10 cellular contexts compared by ENCODE assay signal in the genomic region with DNA sequence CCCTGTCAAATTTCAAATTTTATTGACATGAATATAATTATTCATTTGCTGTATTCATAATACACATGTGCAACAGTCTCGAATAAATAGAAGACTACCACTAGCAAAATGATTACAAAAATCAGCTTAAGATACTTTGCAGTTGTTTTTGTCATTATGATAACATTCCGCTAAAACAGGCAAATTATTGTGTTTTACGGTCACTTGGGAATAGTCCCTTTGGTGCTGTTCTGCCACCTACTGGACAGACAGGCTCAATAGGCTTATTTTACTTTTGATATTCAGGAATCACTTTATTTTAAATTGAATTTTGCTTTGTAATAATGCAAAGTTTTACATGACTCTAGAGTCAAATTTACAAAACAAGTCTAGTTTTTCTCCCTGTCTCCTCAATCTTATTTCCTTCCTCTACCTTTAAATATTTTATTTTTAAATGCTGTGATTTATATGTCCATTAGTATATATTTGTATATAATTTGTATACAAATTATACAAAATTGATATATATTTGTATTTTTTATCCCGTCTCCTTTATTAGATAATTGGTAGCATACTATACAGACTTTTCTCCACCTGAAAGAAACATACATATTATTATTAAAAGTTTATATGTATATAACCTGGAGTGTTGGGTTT.
DNase-seq lines count a peak whose midpoint lies in the region; ATAC-seq, FAIRE-seq and TF ChIP-seq lines count a peak whose summit lies in the region.
"Had no signal": no experiment of that assay in that cellular context is flagged by ENCODE, and none has a peak within 500 bp of the region (broad histone marks: within the 10 kb centered on the region; RNA-seq: fewer than 3 reads in every experiment).

No MANE protein-coding gene starts in this region.

- no peak overlapping the region for H2AFZ ChIP-seq in GM23338

- no peak overlapping the region for H3K4me3 Mint-ChIP-seq in GM23338
- H3K4me3 Mint-ChIP-seq: naive B cell had no signal

- no peaks in the 10 kb centered on the region for H3K9me2 ChIP-seq in GM23338 (ENCODE audit: insufficient read depth)

- no peaks in the 10 kb centered on the region for H4K20me1 ChIP-seq in GM23338 (replicated peaks; ENCODE audit: insufficient read depth)

- peaks cover 18% of the 10 kb centered on the region for H3K4me1 Mint-ChIP-seq in GM23338
- H3K4me1 Mint-ChIP-seq: naive B cell had no signal

- no peak overlapping the region for H3K27ac ChIP-seq in GM23338 (ENCODE audit: low read depth)
- H3K27ac ChIP-seq: SJCRH30 had no signal

- peak; percentile 78 to 92 for TF ChIP-seq CTCF in GM23338 (conservative IDR thresholded peaks at IDR 0.05; ENCODE audit: low read depth in 2 of 2)
- peak; percentile 80 for TF ChIP-seq CTCF in retinal pigment epithelial cell (conservative IDR thresholded peaks at IDR 0.05; ENCODE audit: low read depth, low read length)

- DNase-seq in COR-L47 (lab: John Stamatoyannopoulos, UW), result peak; percentile 41
- peak; percentile 70 for DNase-seq in GM23338 (ENCODE audit: low spot score)
- peak; percentile 13 for DNase-seq in RCC 7860 (ENCODE audit: low spot score)
- peak; percentile 42 for DNase-seq in fibroblast of gingiva (ENCODE audit: low read depth)
- peak; percentile 36 for DNase-seq in retinal pigment epithelial cell (ENCODE audit: low read depth)
- DNase-seq in NK-92 (lab: John Stamatoyannopoulos, UW; ENCODE audit: unreplicated experiment), result no peak
- DNase-seq: naive B cell had no signal

- no peaks in the 10 kb centered on the region for H3K36me3 ChIP-seq in GM23338 (ENCODE audit: insufficient read depth)
- H3K36me3 ChIP-seq: SJCRH30 had no signal

- H3K4me2 ChIP-seq in GM23338, result no peak overlapping the region

- FAIRE-seq in RCC 7860 (lab: Jason Lieb, UNC), result peak; percentile 60

- no peaks in the 10 kb centered on the region for H3K4me1 ChIP-seq in GM23338 (ENCODE audit: insufficient read depth)

- H3F3A ChIP-seq in GM23338 (replicated peaks; ENCODE audit: low read depth), result no peaks in the 10 kb centered on the region

- no peaks in the 10 kb centered on the region for H3K9me3 Mint-ChIP-seq in GM23338
- H3K9me3 Mint-ChIP-seq: naive B cell had no signal

- H3K4me3 ChIP-seq in GM23338 (no peak overlapping the region), retinal pigment epithelial cell (ENCODE audit: low read length) (no peak overlapping the region)
- H3K4me3 ChIP-seq: SJCRH30 had no signal

- H3K36me3 Mint-ChIP-seq in GM23338 (ENCODE audit: low read depth), result no peaks in the 10 kb centered on the region; the same call in 2 of the 3 replicates
- H3K36me3 Mint-ChIP-seq: naive B cell had no signal

- peaks cover 5% of the 10 kb centered on the region for H3K27me3 Mint-ChIP-seq in GM23338 (ENCODE audit: insufficient read depth, low read depth, poor library complexity)

- H3K79me2 ChIP-seq in GM23338 (replicated peaks; ENCODE audit: insufficient read depth), result no peaks in the 10 kb centered on the region

- no peaks in the 10 kb centered on the region for H3K27me3 ChIP-seq in GM23338 (ENCODE audit: insufficient read depth)
- H3K27me3 ChIP-seq: SJCRH30 had no signal

- H3K27ac Mint-ChIP-seq in GM23338, result no peak overlapping the region
- H3K27ac Mint-ChIP-seq: naive B cell had no signal

- ATAC-seq in GM23338 (no peak), GM21529 (IDR thresholded peaks at IDR 0.05; ENCODE audit: unreplicated experiment) (no peak), GM18870 (IDR thresholded peaks at IDR 0.05; ENCODE audit: unreplicated experiment) (no peak)

TF ChIP-seq in GM23338, 12 proteins besides CTCF, POLR2A, EP300 and RAD21 (continues in another document):
- TF ChIP-seq JUNB (IDR thresholded peaks at IDR 0.05; ENCODE audit: unreplicated experiment) (no peak), POLR2AphosphoS5 (IDR thresholded peaks at IDR 0.05; ENCODE audit: low read depth) (no peak), STAT1 (IDR thresholded peaks at IDR 0.05; ENCODE audit: unreplicated experiment) (no peak), EZH2 (IDR thresholded peaks at IDR 0.05; ENCODE audit: low read depth, unreplicated experiment) (no peak), ZNF331 (CRISPR knock-in tag; IDR thresholded peaks at IDR 0.05; ENCODE audit: low read depth) (no peak), ZNF114 (CRISPR knock-in tag; IDR thresholded peaks at IDR 0.05) (no peak), EZH2phosphoT487 (IDR thresholded peaks at IDR 0.05; ENCODE audit: unreplicated experiment) (no peak)
- TF ChIP-seq, protein P1, sequence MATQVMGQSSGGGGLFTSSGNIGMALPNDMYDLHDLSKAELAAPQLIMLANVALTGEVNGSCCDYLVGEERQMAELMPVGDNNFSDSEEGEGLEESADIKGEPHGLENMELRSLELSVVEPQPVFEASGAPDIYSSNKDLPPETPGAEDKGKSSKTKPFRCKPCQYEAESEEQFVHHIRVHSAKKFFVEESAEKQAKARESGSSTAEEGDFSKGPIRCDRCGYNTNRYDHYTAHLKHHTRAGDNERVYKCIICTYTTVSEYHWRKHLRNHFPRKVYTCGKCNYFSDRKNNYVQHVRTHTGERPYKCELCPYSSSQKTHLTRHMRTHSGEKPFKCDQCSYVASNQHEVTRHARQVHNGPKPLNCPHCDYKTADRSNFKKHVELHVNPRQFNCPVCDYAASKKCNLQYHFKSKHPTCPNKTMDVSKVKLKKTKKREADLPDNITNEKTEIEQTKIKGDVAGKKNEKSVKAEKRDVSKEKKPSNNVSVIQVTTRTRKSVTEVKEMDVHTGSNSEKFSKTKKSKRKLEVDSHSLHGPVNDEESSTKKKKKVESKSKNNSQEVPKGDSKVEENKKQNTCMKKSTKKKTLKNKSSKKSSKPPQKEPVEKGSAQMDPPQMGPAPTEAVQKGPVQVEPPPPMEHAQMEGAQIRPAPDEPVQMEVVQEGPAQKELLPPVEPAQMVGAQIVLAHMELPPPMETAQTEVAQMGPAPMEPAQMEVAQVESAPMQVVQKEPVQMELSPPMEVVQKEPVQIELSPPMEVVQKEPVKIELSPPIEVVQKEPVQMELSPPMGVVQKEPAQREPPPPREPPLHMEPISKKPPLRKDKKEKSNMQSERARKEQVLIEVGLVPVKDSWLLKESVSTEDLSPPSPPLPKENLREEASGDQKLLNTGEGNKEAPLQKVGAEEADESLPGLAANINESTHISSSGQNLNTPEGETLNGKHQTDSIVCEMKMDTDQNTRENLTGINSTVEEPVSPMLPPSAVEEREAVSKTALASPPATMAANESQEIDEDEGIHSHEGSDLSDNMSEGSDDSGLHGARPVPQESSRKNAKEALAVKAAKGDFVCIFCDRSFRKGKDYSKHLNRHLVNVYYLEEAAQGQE (IDR thresholded peaks at IDR 0.05; ENCODE audit: unreplicated experiment), result no peak
- TF ChIP-seq, protein P2, sequence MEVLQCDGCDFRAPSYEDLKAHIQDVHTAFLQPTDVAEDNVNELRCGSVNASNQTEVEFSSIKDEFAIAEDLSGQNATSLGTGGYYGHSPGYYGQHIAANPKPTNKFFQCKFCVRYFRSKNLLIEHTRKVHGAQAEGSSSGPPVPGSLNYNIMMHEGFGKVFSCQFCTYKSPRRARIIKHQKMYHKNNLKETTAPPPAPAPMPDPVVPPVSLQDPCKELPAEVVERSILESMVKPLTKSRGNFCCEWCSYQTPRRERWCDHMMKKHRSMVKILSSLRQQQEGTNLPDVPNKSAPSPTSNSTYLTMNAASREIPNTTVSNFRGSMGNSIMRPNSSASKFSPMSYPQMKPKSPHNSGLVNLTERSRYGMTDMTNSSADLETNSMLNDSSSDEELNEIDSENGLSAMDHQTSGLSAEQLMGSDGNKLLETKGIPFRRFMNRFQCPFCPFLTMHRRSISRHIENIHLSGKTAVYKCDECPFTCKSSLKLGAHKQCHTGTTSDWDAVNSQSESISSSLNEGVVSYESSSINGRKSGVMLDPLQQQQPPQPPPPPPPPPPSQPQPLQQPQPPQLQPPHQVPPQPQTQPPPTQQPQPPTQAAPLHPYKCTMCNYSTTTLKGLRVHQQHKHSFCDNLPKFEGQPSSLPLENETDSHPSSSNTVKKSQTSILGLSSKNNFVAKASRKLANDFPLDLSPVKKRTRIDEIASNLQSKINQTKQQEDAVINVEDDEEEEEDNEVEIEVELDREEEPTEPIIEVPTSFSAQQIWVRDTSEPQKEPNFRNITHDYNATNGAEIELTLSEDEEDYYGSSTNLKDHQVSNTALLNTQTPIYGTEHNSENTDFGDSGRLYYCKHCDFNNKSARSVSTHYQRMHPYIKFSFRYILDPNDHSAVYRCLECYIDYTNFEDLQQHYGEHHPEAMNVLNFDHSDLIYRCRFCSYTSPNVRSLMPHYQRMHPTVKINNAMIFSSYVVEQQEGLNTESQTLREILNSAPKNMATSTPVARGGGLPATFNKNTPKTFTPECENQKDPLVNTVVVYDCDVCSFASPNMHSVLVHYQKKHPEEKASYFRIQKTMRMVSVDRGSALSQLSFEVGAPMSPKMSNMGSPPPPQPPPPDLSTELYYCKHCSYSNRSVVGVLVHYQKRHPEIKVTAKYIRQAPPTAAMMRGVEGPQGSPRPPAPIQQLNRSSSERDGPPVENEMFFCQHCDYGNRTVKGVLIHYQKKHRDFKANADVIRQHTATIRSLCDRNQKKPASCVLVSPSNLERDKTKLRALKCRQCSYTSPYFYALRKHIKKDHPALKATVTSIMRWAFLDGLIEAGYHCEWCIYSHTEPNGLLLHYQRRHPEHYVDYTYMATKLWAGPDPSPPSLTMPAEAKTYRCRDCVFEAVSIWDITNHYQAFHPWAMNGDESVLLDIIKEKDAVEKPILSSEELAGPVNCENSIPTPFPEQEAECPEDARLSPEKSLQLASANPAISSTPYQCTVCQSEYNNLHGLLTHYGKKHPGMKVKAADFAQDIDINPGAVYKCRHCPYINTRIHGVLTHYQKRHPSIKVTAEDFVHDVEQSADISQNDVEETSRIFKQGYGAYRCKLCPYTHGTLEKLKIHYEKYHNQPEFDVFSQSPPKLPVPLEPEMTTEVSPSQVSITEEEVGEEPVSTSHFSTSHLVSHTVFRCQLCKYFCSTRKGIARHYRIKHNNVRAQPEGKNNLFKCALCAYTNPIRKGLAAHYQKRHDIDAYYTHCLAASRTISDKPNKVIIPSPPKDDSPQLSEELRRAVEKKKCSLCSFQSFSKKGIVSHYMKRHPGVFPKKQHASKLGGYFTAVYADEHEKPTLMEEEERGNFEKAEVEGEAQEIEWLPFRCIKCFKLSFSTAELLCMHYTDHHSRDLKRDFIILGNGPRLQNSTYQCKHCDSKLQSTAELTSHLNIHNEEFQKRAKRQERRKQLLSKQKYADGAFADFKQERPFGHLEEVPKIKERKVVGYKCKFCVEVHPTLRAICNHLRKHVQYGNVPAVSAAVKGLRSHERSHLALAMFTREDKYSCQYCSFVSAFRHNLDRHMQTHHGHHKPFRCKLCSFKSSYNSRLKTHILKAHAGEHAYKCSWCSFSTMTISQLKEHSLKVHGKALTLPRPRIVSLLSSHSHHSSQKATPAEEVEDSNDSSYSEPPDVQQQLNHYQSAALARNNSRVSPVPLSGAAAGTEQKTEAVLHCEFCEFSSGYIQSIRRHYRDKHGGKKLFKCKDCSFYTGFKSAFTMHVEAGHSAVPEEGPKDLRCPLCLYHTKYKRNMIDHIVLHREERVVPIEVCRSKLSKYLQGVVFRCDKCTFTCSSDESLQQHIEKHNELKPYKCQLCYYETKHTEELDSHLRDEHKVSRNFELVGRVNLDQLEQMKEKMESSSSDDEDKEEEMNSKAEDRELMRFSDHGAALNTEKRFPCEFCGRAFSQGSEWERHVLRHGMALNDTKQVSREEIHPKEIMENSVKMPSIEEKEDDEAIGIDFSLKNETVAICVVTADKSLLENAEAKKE (CRISPR knock-in tag; IDR thresholded peaks at IDR 0.05), result no peak
